Comparison of ENCODE assay signal across 26 cellular contexts in genomic region chr2:149984311-149984710, GRCh38.
"Had no signal": no experiment of that assay in that cellular context is flagged by ENCODE, and none has a peak within 500 bp of the region (broad histone marks: within the 10 kb centered on the region; RNA-seq: fewer than 3 reads in every experiment).

No MANE protein-coding gene starts in this region.

- H3K36me3 ChIP-seq: colonic mucosa, esophagus muscularis mucosa, esophagus squamous epithelium, gastrocnemius medialis, gastroesophageal sphincter, heart left ventricle, heart right ventricle had no signal

- DNase-seq: colonic mucosa; cortex of kidney; dermis blood vessel endothelial cell; dorsolateral prefrontal cortex; effector CD4-positive, alpha-beta T cell; effector CD8-positive, alpha-beta T cell; effector memory CD4-positive, alpha-beta T cell; effector memory CD8-positive, alpha-beta T cell; endodermal cell; erythroblast; esophagus squamous epithelium; foreskin fibroblast; foreskin melanocyte; gastrocnemius medialis; glutamatergic neuron; head of caudate nucleus; heart left ventricle; heart right ventricle had no signal

- H3K4me3 ChIP-seq: colonic mucosa, coronary artery, dorsolateral prefrontal cortex, esophagus muscularis mucosa, esophagus squamous epithelium, gastrocnemius medialis, gastroesophageal sphincter, heart left ventricle, heart right ventricle, hepatocyte had no signal

- H3K4me1 ChIP-seq: colonic mucosa, gastrocnemius medialis, gastroesophageal sphincter had no signal

- H3K27ac ChIP-seq: colonic mucosa, coronary artery, dorsolateral prefrontal cortex, epithelial cell of prostate, esophagus muscularis mucosa, esophagus squamous epithelium, gastrocnemius medialis, gastroesophageal sphincter, heart left ventricle, heart right ventricle, hepatocyte had no signal

- H3K27me3 Mint-ChIP-seq: dendritic cell treated with granulocyte-macrophage colony-stimulating factor and Interleukin-4, amounts not matched to agents 40 ng/mL and 50 ng/mL, for 4 days; effector memory CD8-positive, alpha-beta T cell had no signal

- H3K27ac Mint-ChIP-seq: dendritic cell treated with granulocyte-macrophage colony-stimulating factor and Interleukin-4, amounts not matched to agents 40 ng/mL and 50 ng/mL, for 4 days; effector memory CD8-positive, alpha-beta T cell; endodermal cell had no signal

- FAIRE-seq: endothelial cell of umbilical vein had no signal

- H3K27me3 ChIP-seq: colonic mucosa, dorsolateral prefrontal cortex, esophagus muscularis mucosa, esophagus squamous epithelium, gastrocnemius medialis, gastroesophageal sphincter, heart left ventricle, heart right ventricle, hepatocyte had no signal

- H3K4me3 Mint-ChIP-seq: dendritic cell treated with granulocyte-macrophage colony-stimulating factor and Interleukin-4, amounts not matched to agents 40 ng/mL and 50 ng/mL, for 4 days; effector memory CD8-positive, alpha-beta T cell; endodermal cell had no signal

- ATAC-seq: effector memory CD8-positive, alpha-beta T cell; esophagus mucosa; gastrocnemius medialis; gastroesophageal sphincter; heart left ventricle; heart right ventricle had no signal
